ENCODE assay signal across 1 cellular context in the genomic region with DNA sequence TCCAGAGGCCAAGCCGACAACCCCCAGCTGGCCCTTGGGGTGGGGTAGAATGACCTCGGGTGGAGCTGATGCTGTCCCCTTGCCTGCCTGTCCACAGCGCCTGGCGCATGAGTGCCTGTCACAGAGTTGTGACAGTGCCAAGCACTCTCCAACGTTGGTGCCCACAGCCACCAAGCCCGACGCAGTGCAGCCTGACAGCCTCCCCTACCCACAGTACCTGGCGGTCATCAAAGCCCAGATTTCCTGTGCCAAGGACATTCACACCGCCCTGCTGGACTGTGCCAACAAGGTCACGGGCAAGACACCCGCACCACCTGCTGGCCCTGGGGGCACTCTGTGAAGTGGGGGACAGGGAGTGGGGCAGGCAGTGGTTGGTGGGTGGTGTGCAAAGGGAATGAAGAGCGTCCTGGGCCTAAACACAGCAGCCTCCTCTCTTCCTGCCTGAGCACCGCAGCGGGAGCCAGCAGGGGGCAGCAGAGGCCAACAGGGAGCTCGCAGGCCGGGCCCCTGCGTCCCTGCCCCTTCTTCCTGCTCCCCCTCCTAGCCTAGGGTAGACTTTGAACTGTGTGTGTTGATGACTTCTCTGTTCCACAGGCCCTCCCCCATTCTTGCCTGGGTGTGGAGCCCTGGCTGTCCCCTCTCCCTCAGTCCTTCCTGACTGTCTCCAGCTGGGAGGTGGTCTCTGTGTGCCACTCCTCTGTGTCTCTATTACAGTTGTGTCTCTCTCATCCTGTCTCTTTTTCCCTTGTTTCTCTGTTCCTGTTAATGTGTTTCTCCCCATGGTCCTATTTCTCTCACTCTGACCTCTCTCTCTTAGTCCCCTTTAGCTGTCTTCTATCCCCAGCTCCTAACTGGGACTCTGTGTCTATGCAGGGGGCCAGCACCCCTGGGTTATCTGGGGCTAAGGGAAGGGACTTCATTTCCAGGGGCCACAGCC.
TF ChIP-seq lines count a peak whose summit lies in the region.

No MANE protein-coding gene starts in this region.

TF ChIP-seq in HepG2, 621 proteins besides CTCF, POLR2A, EP300 and RAD21 (continues in another document):
- peak; percentile 94 for TF ChIP-seq ZNF746 (CRISPR knock-in tag; IDR thresholded peaks at IDR 0.05)
- no peak for TF ChIP-seq MBD4 (IDR thresholded peaks at IDR 0.05; ENCODE audit: borderline replicate concordance, low read length)
- TF ChIP-seq ATF2 (CRISPR knock-in tag; IDR thresholded peaks at IDR 0.05), result peak; percentile 83
- no peak for TF ChIP-seq ZNF598 (CRISPR knock-in tag; IDR thresholded peaks at IDR 0.05; ENCODE audit: borderline replicate concordance)
- no peak for TF ChIP-seq CC2D1A (CRISPR knock-in tag; IDR thresholded peaks at IDR 0.05)
- TF ChIP-seq ZNF678 (CRISPR knock-in tag; IDR thresholded peaks at IDR 0.05), result no peak
- TF ChIP-seq ZEB1 (IDR thresholded peaks at IDR 0.05; ENCODE audit: insufficient replicate concordance, low read depth), result no peak
- TF ChIP-seq ATRX (CRISPR knock-in tag; IDR thresholded peaks at IDR 0.05; ENCODE audit: borderline replicate concordance), result no peak
- TF ChIP-seq NFKBIZ (CRISPR knock-in tag; IDR thresholded peaks at IDR 0.05), result peak; percentile 84
- TF ChIP-seq HOXA5 (CRISPR knock-in tag; IDR thresholded peaks at IDR 0.05), result peak; percentile 64; the same call in 1 of the 2 replicates
- TF ChIP-seq ZNF232 (CRISPR knock-in tag; IDR thresholded peaks at IDR 0.05; ENCODE audit: borderline replicate concordance), result no peak; the same call in 1 of the 2 replicates
- TF ChIP-seq GATAD2A (CRISPR knock-in tag; IDR thresholded peaks at IDR 0.05), result peak; percentile 91
- TF ChIP-seq ZNF33A (CRISPR knock-in tag; IDR thresholded peaks at IDR 0.05; ENCODE audit: borderline replicate concordance), result no peak
- TF ChIP-seq MXD4 (CRISPR knock-in tag; IDR thresholded peaks at IDR 0.05), result no peak
- no peak for TF ChIP-seq ZBTB1 (CRISPR knock-in tag; IDR thresholded peaks at IDR 0.05; ENCODE audit: borderline replicate concordance)
- 0 out of 2 replicates have a peak, but pooled peaks have one; percentile 33 for TF ChIP-seq ZNF160 (CRISPR knock-in tag; IDR thresholded peaks at IDR 0.05)
- no peak for TF ChIP-seq E2F2 (CRISPR knock-in tag; IDR thresholded peaks at IDR 0.05; ENCODE audit: borderline replicate concordance)
- peak; percentile 74; the same call in 1 of the 2 replicates for TF ChIP-seq ZNF124 (CRISPR knock-in tag; IDR thresholded peaks at IDR 0.05)
- TF ChIP-seq NBN (conservative IDR thresholded peaks at IDR 0.05), result no peak
- TF ChIP-seq ZNF547 (CRISPR knock-in tag; IDR thresholded peaks at IDR 0.05), result peak; percentile 69; the same call in 1 of the 2 replicates
- TF ChIP-seq NFKB2 (CRISPR knock-in tag; IDR thresholded peaks at IDR 0.05; ENCODE audit: borderline replicate concordance), result no peak; the same call in 1 of the 2 replicates
- TF ChIP-seq XBP1 (CRISPR knock-in tag; IDR thresholded peaks at IDR 0.05), result no peak
- TF ChIP-seq, protein P1, sequence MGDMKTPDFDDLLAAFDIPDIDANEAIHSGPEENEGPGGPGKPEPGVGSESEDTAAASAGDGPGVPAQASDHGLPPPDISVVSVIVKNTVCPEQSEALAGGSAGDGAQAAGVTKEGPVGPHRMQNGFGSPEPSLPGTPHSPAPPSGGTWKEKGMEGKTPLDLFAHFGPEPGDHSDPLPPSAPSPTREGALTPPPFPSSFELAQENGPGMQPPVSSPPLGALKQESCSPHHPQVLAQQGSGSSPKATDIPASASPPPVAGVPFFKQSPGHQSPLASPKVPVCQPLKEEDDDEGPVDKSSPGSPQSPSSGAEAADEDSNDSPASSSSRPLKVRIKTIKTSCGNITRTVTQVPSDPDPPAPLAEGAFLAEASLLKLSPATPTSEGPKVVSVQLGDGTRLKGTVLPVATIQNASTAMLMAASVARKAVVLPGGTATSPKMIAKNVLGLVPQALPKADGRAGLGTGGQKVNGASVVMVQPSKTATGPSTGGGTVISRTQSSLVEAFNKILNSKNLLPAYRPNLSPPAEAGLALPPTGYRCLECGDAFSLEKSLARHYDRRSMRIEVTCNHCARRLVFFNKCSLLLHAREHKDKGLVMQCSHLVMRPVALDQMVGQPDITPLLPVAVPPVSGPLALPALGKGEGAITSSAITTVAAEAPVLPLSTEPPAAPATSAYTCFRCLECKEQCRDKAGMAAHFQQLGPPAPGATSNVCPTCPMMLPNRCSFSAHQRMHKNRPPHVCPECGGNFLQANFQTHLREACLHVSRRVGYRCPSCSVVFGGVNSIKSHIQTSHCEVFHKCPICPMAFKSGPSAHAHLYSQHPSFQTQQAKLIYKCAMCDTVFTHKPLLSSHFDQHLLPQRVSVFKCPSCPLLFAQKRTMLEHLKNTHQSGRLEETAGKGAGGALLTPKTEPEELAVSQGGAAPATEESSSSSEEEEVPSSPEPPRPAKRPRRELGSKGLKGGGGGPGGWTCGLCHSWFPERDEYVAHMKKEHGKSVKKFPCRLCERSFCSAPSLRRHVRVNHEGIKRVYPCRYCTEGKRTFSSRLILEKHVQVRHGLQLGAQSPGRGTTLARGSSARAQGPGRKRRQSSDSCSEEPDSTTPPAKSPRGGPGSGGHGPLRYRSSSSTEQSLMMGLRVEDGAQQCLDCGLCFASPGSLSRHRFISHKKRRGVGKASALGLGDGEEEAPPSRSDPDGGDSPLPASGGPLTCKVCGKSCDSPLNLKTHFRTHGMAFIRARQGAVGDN (CRISPR knock-in tag; IDR thresholded peaks at IDR 0.05), result peak; percentile 82
- TF ChIP-seq TAF15 (IDR thresholded peaks at IDR 0.05; ENCODE audit: low read depth, low read length, poor library complexity, severe bottlenecking), result no peak
- TF ChIP-seq, protein P2, sequence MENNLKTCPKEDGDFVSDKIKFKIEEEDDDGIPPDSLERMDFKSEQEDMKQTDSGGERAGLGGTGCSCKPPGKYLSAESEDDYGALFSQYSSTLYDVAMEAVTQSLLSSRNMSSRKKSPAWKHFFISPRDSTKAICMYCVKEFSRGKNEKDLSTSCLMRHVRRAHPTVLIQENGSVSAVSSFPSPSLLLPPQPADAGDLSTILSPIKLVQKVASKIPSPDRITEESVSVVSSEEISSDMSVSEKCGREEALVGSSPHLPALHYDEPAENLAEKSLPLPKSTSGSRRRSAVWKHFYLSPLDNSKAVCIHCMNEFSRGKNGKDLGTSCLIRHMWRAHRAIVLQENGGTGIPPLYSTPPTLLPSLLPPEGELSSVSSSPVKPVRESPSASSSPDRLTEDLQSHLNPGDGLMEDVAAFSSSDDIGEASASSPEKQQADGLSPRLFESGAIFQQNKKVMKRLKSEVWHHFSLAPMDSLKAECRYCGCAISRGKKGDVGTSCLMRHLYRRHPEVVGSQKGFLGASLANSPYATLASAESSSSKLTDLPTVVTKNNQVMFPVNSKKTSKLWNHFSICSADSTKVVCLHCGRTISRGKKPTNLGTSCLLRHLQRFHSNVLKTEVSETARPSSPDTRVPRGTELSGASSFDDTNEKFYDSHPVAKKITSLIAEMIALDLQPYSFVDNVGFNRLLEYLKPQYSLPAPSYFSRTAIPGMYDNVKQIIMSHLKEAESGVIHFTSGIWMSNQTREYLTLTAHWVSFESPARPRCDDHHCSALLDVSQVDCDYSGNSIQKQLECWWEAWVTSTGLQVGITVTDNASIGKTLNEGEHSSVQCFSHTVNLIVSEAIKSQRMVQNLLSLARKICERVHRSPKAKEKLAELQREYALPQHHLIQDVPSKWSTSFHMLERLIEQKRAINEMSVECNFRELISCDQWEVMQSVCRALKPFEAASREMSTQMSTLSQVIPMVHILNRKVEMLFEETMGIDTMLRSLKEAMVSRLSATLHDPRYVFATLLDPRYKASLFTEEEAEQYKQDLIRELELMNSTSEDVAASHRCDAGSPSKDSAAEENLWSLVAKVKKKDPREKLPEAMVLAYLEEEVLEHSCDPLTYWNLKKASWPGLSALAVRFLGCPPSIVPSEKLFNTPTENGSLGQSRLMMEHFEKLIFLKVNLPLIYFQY (CRISPR knock-in tag; IDR thresholded peaks at IDR 0.05; ENCODE audit: borderline replicate concordance), result no peak; the same call in 1 of the 2 replicates
- TF ChIP-seq ZBTB26 (CRISPR knock-in tag; IDR thresholded peaks at IDR 0.05; ENCODE audit: borderline replicate concordance), result peak; percentile 72
- TF ChIP-seq, protein P3, sequence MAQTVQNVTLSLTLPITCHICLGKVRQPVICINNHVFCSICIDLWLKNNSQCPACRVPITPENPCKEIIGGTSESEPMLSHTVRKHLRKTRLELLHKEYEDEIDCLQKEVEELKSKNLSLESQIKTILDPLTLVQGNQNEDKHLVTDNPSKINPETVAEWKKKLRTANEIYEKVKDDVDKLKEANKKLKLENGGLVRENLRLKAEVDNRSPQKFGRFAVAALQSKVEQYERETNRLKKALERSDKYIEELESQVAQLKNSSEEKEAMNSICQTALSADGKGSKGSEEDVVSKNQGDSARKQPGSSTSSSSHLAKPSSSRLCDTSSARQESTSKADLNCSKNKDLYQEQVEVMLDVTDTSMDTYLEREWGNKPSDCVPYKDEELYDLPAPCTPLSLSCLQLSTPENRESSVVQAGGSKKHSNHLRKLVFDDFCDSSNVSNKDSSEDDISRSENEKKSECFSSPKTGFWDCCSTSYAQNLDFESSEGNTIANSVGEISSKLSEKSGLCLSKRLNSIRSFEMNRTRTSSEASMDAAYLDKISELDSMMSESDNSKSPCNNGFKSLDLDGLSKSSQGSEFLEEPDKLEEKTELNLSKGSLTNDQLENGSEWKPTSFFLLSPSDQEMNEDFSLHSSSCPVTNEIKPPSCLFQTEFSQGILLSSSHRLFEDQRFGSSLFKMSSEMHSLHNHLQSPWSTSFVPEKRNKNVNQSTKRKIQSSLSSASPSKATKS (CRISPR knock-in tag; IDR thresholded peaks at IDR 0.05), result 0 out of 2 replicates have a peak, but pooled peaks have one; percentile 37
- no peak for TF ChIP-seq YEATS4 (CRISPR knock-in tag; IDR thresholded peaks at IDR 0.05; ENCODE audit: borderline replicate concordance)
- no peak for TF ChIP-seq TRIM22 (IDR thresholded peaks at IDR 0.05)
- TF ChIP-seq ZNF766 (CRISPR knock-in tag; IDR thresholded peaks at IDR 0.05; ENCODE audit: borderline replicate concordance), result no peak; the same call in 1 of the 2 replicates
- TF ChIP-seq ZNF350 (CRISPR knock-in tag; IDR thresholded peaks at IDR 0.05; ENCODE audit: borderline replicate concordance, low read depth), result peak; percentile 92
- peak; percentile 99 for TF ChIP-seq HNF4A (CRISPR knock-in tag; IDR thresholded peaks at IDR 0.05)
- TF ChIP-seq PHF21A (CRISPR knock-in tag; IDR thresholded peaks at IDR 0.05), result peak; percentile 89
- TF ChIP-seq CHD2 (IDR thresholded peaks at IDR 0.05; ENCODE audit: low read depth, low read length), result 0 out of 2 replicates have a peak, but pooled peaks have one; percentile 17
- TF ChIP-seq SOX6 (IDR thresholded peaks at IDR 0.05), result no peak
- peak; percentile 83 for TF ChIP-seq SOX6 (CRISPR knock-in tag; IDR thresholded peaks at IDR 0.05)
- no peak for TF ChIP-seq ZNF10 (CRISPR knock-in tag; IDR thresholded peaks at IDR 0.05; ENCODE audit: borderline replicate concordance, low read depth)
- TF ChIP-seq CREB1 (IDR thresholded peaks at IDR 0.05), result no peak
- 0 out of 2 replicates have a peak, but pooled peaks have one; percentile 69 for TF ChIP-seq CREB1 (CRISPR knock-in tag; IDR thresholded peaks at IDR 0.05)
- no peak for TF ChIP-seq ZNF879 (CRISPR knock-in tag; IDR thresholded peaks at IDR 0.05)
- TF ChIP-seq, protein P4, sequence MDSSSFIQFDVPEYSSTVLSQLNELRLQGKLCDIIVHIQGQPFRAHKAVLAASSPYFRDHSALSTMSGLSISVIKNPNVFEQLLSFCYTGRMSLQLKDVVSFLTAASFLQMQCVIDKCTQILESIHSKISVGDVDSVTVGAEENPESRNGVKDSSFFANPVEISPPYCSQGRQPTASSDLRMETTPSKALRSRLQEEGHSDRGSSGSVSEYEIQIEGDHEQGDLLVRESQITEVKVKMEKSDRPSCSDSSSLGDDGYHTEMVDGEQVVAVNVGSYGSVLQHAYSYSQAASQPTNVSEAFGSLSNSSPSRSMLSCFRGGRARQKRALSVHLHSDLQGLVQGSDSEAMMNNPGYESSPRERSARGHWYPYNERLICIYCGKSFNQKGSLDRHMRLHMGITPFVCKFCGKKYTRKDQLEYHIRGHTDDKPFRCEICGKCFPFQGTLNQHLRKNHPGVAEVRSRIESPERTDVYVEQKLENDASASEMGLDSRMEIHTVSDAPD (CRISPR knock-in tag; IDR thresholded peaks at IDR 0.05), result 0 out of 2 replicates have a peak, but pooled peaks have one; percentile 38
- TF ChIP-seq ZNF883 (CRISPR knock-in tag; IDR thresholded peaks at IDR 0.05; ENCODE audit: not compliant biosample characterization), result peak; percentile 75
- TF ChIP-seq ZNF615 (CRISPR knock-in tag; IDR thresholded peaks at IDR 0.05; ENCODE audit: borderline replicate concordance), result no peak
- no peak for TF ChIP-seq ZNF546 (CRISPR knock-in tag; conservative IDR thresholded peaks at IDR 0.05)
